Comparison of ENCODE assay signal across 8 cellular contexts in genomic region chr1:46401964-46402626, GRCh38. TPM values are rescaled to one million over a fixed set of nuclear protein-coding genes. Genes with fewer than 3 reads are reported as not detected.
DNase-seq lines count a peak whose midpoint lies in the region; ATAC-seq, FAIRE-seq and TF ChIP-seq lines count a peak whose summit lies in the region.

No MANE protein-coding gene starts in this region.

- H3K4me1 ChIP-seq in PC-3 (ENCODE audit: insufficient read depth, low read length): peaks cover 6% of the 10 kb centered on the region; the same call in 1 of the 2 replicates
- H3K4me1 ChIP-seq in pancreas: peaks cover 0 to 9% (median 8%) of the 10 kb centered on the region in 3 donors

- no peaks in the 10 kb centered on the region for H3F3A ChIP-seq in PC-3 (ENCODE audit: low read length, unreplicated experiment)

- no peaks in the 10 kb centered on the region for H3K79me2 ChIP-seq in PC-3 (ENCODE audit: low read length)

- peak; percentile 66 for DNase-seq in NCI-H2227 (lab: John Stamatoyannopoulos, UW; ENCODE audit: unreplicated experiment)
- DNase-seq in NCI-H2227 treated with DMSO at 0.1 percent for 48 hours (lab: John Stamatoyannopoulos, UW): no peak
- peak; percentile 56 for DNase-seq in PC-3
- DNase-seq in fibroblast of peridontal ligament (ENCODE audit: extremely low read depth): peak; percentile 96
- peak; percentile 89 to 96 (median 92) for DNase-seq in pancreas
- no peak for DNase-seq in stimulated activated CD4-positive, alpha-beta T cell treated with anti-CD3 and anti-CD28 coated beads, Interleukin-2, amount 100 ng/mL, for 24 hours
- DNase-seq in activated CD8-positive, alpha-beta memory T cell treated with anti-CD3 and anti-CD28 coated beads, Interleukin-2, amount 50 U/mL, for 48 hours: no peak
- no peak for DNase-seq in activated effector memory CD4-positive, alpha-beta T cell treated with Interleukin-2 at 50 U/mL for 16 hours

- H3K9me3 ChIP-seq in PC-3 (ENCODE audit: low read length) (no peaks in the 10 kb centered on the region), pancreas (no peaks in the 10 kb centered on the region)

- CTCF ChIA-PET in PC-3 (lab: Charles Lee): interaction anchor here (0.7 kb wide), 1 partner anchor 177 kb away, joined by 4 read pairs; no protein-coding TSS in a partner anchor

- H3K27me3 ChIP-seq in PC-3 (ENCODE audit: low read length): no peaks in the 10 kb centered on the region
- no peaks in the 10 kb centered on the region for H3K27me3 ChIP-seq in pancreas

- 3 to 6% methylated on average over 10 of the region's 10 CpGs for WGBS in pancreas, 2 donors

- H3K27ac ChIP-seq in PC-3 (ENCODE audit: low read length) (no peak overlapping the region), pancreas (peak overlapping the region; percentile 20 to 57 (median 49))

- no TSS peak for BruUV-seq in PC-3 (replicated peaks; lab: Mats Ljungman, UMichigan)

- H3K36me3 ChIP-seq in PC-3 (ENCODE audit: low read depth, low read length) (no peaks in the 10 kb centered on the region), pancreas (no peaks in the 10 kb centered on the region)

- H4K20me1 ChIP-seq in PC-3 (ENCODE audit: low read length): no peaks in the 10 kb centered on the region

- ATAC-seq in PC-3: peak; percentile 71
- ATAC-seq in pancreas: peak; percentile 95 to 97 (median 96)

- H3K4me3 ChIP-seq in PC-3 (ENCODE audit: low read length) (no peak overlapping the region), pancreas (no peak overlapping the region)

- FAIRE-seq in pancreas (lab: Jason Lieb, UNC): no peak

- no peak overlapping the region for H3K9ac ChIP-seq in PC-3 (ENCODE audit: low read length)

- TF ChIP-seq CTCF in PC-3 (conservative IDR thresholded peaks at IDR 0.05; ENCODE audit: low read depth, low read length): no peak
- TF ChIP-seq CTCF in pancreas (IDR thresholded peaks at IDR 0.05): no peak

- intact Hi-C loops in PC-3 (cut with micrococcal nuclease) (no loop called here), pancreas (cut with DNase I) (no loop called here)

- H3K4me2 ChIP-seq in PC-3 (ENCODE audit: low read length): no peak overlapping the region

- H3K9me2 ChIP-seq in PC-3 (replicated peaks; ENCODE audit: low read length): no peaks in the 10 kb centered on the region

- POLR2A ChIA-PET in PC-3 (lab: Charles Lee; ENCODE audit: unreplicated experiment): no interaction called here

- H2AFZ ChIP-seq in PC-3 (ENCODE audit: low read length): no peak overlapping the region

RNA-seq across cellular contexts. Expression of gene FAAH, which starts 8.0 kb away (rescaled TPM):
- total RNA-seq in PC-3 (2014; rRNA removed) (2.0 and 5.0 TPM in 2 replicates), pancreas (10 to 100 TPM; 19.5 to 34.6 (median 24.7) TPM)
- 100 to 1,000 TPM; 103 to 122 TPM for polyA plus RNA-seq in pancreas

Comparison
In these comparisons a context has a peak if more than half of its experiments do, and no peak if none do; other contexts are left out.
1. DNase-seq: peak in NCI-H2227 (single experiment), PC-3 (single experiment), fibroblast of peridontal ligament (single experiment) and pancreas (6 of 6); none in NCI-H2227 treated with DMSO at 0.1 percent for 48 hours (single experiment), stimulated activated CD4-positive, alpha-beta T cell treated with anti-CD3 and anti-CD28 coated beads, Interleukin-2, amount 100 ng/mL, for 24 hours (0 of 2), activated CD8-positive, alpha-beta memory T cell treated with anti-CD3 and anti-CD28 coated beads, Interleukin-2, amount 50 U/mL, for 48 hours (single experiment) and activated effector memory CD4-positive, alpha-beta T cell treated with Interleukin-2 at 50 U/mL for 16 hours (single experiment).